ENCODE assay signal across 9 cellular contexts in the genomic region with DNA sequence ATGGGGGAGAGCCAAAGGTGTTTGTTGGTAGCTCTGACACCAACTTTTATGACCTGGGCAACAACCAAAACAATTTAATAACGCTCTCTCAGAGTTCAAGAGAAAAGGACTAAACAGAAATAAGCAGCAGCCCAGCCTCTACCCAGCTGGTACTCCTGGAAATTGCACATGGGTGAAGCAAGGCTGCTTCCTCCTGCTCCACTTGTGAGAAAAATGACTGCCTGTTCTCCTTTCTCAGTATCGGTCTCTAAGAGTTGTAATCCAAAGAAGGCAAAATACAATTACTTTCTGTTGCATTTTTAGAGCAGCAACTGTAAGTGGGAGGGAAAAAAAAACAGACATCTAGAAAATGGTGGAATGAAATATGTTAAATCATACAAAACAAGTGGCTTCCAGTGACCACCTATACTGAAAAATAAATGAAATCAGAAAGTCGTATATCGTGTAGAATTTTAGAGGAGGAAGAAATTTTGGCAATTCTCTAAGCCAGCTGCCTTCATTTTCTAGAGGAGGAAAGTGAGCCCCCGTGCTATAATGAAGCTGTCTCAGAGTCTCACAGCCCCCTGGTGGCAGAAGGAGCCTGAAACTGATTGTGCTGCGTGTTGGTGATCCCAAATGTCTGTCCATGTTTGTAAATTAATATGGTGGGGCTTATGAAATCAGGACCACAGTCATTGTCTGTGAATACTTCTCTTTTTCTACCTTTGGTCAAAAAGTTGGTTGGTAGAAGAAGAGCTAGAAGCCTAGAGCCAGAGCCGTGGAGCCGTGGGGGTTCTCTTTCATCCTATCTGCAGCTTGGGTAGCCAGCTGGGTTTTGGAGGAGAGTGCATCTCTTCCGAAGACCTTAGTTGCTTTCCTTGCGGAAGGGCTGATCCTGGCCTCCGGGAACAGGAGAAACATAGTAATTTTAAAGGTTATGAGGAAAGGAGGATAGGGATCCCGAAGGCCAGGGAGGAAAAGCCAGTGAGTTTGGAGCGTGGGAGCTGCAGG.
DNase-seq lines count a peak whose midpoint lies in the region; ATAC-seq and TF ChIP-seq lines count a peak whose summit lies in the region.
"Had no signal": no experiment of that assay in that cellular context is flagged by ENCODE, and none has a peak within 500 bp of the region (broad histone marks: within the 10 kb centered on the region; RNA-seq: fewer than 3 reads in every experiment).

No MANE protein-coding gene starts in this region.

- H3K36me3 ChIP-seq in brain microvascular endothelial cell (replicated peaks) (no peaks in the 10 kb centered on the region), liver (ENCODE audit: control insufficient read depth in 4 of 4, insufficient read depth in 3 of 4, low read depth in 1 of 4, low read length in 3 of 4) (no peaks in the 10 kb centered on the region), upper lobe of left lung (no peaks in the 10 kb centered on the region)

- H3K27me3 Mint-ChIP-seq in activated naive CD4-positive, alpha-beta T cell treated with anti-CD3 and anti-CD28 coated beads, Interleukin-2, amount 10 ng/mL, durations not matched to agents 7 days and 5 days = peaks cover 6% of the 10 kb centered on the region

- H3K4me1 ChIP-seq in liver (ENCODE audit: control insufficient read depth in 4 of 4, insufficient read depth in 4 of 4, low read length in 3 of 4) (no peaks in the 10 kb centered on the region), upper lobe of left lung (peaks cover 0 to 8% (median 0%) of the 10 kb centered on the region in 4 donors)

- H3K4me3 ChIP-seq in brain microvascular endothelial cell (ENCODE audit: low read depth, low read length) (no peak overlapping the region), liver (ENCODE audit: low read depth in 1 of 3, low read length in 3 of 3) (no peak overlapping the region), upper lobe of left lung (no peak overlapping the region)

- H3K27me3 ChIP-seq in brain microvascular endothelial cell (replicated peaks) = no peaks in the 10 kb centered on the region
- H3K27me3 ChIP-seq in liver (ENCODE audit: control insufficient read depth in 4 of 4, insufficient read depth in 4 of 4, low read length in 3 of 4) = no peaks in the 10 kb centered on the region
- no peaks in the 10 kb centered on the region for H3K27me3 ChIP-seq in upper lobe of left lung

- WGBS in liver = 58% methylated on average over 13 of the region's 13 CpGs
- 68 to 71% methylated on average over 13 of the region's 13 CpGs for WGBS in upper lobe of left lung, 2 donors

- H3K4me1 Mint-ChIP-seq in activated naive CD4-positive, alpha-beta T cell treated with anti-CD3 and anti-CD28 coated beads, Interleukin-2, amount 10 ng/mL, durations not matched to agents 7 days and 5 days = no peaks in the 10 kb centered on the region

- TF ChIP-seq CTCF in brain microvascular endothelial cell (IDR thresholded peaks at IDR 0.05; ENCODE audit: low read depth, low read length, missing control alignments) (peak; percentile 66), liver (IDR thresholded peaks at IDR 0.05; ENCODE audit: low read depth, low read length, missing input control) (peak; percentile 42), upper lobe of left lung (IDR thresholded peaks at IDR 0.05) (peak in 5 of 6 experiments; percentile 20 to 47 (median 28))

- ATAC-seq in HG02588 (IDR thresholded peaks at IDR 0.05; ENCODE audit: unreplicated experiment) (peak; percentile 52), upper lobe of left lung (ENCODE audit: low FRiP score in 2 of 2) (peak in 1 of 2 donors; percentile 68)
- ATAC-seq: effector memory CD8-positive, alpha-beta T cell had no signal

- no peaks in the 10 kb centered on the region for H3K36me3 Mint-ChIP-seq in activated naive CD4-positive, alpha-beta T cell treated with anti-CD3 and anti-CD28 coated beads, Interleukin-2, amount 10 ng/mL, durations not matched to agents 7 days and 5 days

- no peaks in the 10 kb centered on the region for H3K9me3 Mint-ChIP-seq in activated naive CD4-positive, alpha-beta T cell treated with anti-CD3 and anti-CD28 coated beads, Interleukin-2, amount 10 ng/mL, durations not matched to agents 7 days and 5 days
- H3K9me3 Mint-ChIP-seq: effector memory CD8-positive, alpha-beta T cell had no signal

- no peak for TF ChIP-seq EP300 in upper lobe of left lung (IDR thresholded peaks at IDR 0.05)

- peak; percentile 69 to 76 for TF ChIP-seq RAD21 in liver (IDR thresholded peaks at IDR 0.05)

- no peak for TF ChIP-seq POLR2A in upper lobe of left lung (IDR thresholded peaks at IDR 0.05)

- H3K4me3 Mint-ChIP-seq in activated naive CD4-positive, alpha-beta T cell treated with anti-CD3 and anti-CD28 coated beads, Interleukin-2, amount 10 ng/mL, durations not matched to agents 7 days and 5 days = no peak overlapping the region
- H3K4me3 Mint-ChIP-seq: effector memory CD8-positive, alpha-beta T cell had no signal

- peak; percentile 32 for DNase-seq in activated naive CD4-positive, alpha-beta T cell treated with anti-CD3 and anti-CD28 coated beads, Interleukin-2, amount 10 ng/mL, durations not matched to agents 7 days and 5 days
- no peak for DNase-seq in activated naive CD4-positive, alpha-beta T cell (lab: John Stamatoyannopoulos, UW)
- DNase-seq in NCI-H460 (ENCODE audit: extremely low read depth, low read depth) = peak; percentile 35
- peak; percentile 31 for DNase-seq in brain microvascular endothelial cell
- DNase-seq in upper lobe of left lung = peak in 1 of 2 donors; percentile 42
- no peak for DNase-seq in amniotic stem cell (lab: John Stamatoyannopoulos, UW)

- H3K27ac Mint-ChIP-seq in activated naive CD4-positive, alpha-beta T cell treated with anti-CD3 and anti-CD28 coated beads, Interleukin-2, amount 10 ng/mL, durations not matched to agents 7 days and 5 days = no peak overlapping the region
- H3K27ac Mint-ChIP-seq: effector memory CD8-positive, alpha-beta T cell had no signal

- H3K9me3 ChIP-seq in liver (ENCODE audit: control insufficient read depth in 4 of 4, low read length in 3 of 4) = no peaks in the 10 kb centered on the region
- H3K9me3 ChIP-seq in upper lobe of left lung = no peaks in the 10 kb centered on the region

- in situ Hi-C loops in brain microvascular endothelial cell (cut with HindIII; ENCODE audit: low pct_ligation_motif_present, low sequenced_read_pairs) = no loop called here

- H3K27ac ChIP-seq in brain microvascular endothelial cell (no peak overlapping the region), liver (ENCODE audit: low read depth in 1 of 2, low read length in 2 of 2) (no peak overlapping the region), upper lobe of left lung (peak overlapping the region in 1 of 4 donors; percentile 7)

- CTCF ChIA-PET in activated naive CD4-positive, alpha-beta T cell treated with anti-CD3 and anti-CD28 coated beads, Interleukin-2, amount 10 ng/mL, durations not matched to agents 7 days and 5 days (lab: Charles Lee) = interaction anchor here (0.6 to 1.3 kb wide), 5 partner anchors 12 to 206 kb away, joined by 3 to 5 read pairs (median 3); no protein-coding TSS in a partner anchor

- no peak overlapping the region for H3K9ac ChIP-seq in liver (ENCODE audit: low read depth in 1 of 2, low read length in 2 of 2)

TF ChIP-seq in liver, 16 proteins besides CTCF, POLR2A, EP300 and RAD21:
- TF ChIP-seq, protein P1, sequence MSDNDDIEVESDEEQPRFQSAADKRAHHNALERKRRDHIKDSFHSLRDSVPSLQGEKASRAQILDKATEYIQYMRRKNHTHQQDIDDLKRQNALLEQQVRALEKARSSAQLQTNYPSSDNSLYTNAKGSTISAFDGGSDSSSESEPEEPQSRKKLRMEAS (IDR thresholded peaks at IDR 0.05) = peak; percentile 35
- TF ChIP-seq FOXA2 (IDR thresholded peaks at IDR 0.05) = no peak
- TF ChIP-seq JUND (IDR thresholded peaks at IDR 0.05) = no peak
- TF ChIP-seq HNF4A (conservative IDR thresholded peaks at IDR 0.05) = no peak
- peak; percentile 13 for TF ChIP-seq YY1 (IDR thresholded peaks at IDR 0.05)

Comparison
In these comparisons a context has a peak if more than half of its experiments do, and no peak if none do; other contexts are left out.
1. DNase-seq: peak in activated naive CD4-positive, alpha-beta T cell treated with anti-CD3 and anti-CD28 coated beads, Interleukin-2, amount 10 ng/mL, durations not matched to agents 7 days and 5 days (single experiment), NCI-H460 (single experiment) and brain microvascular endothelial cell (single experiment); none in activated naive CD4-positive, alpha-beta T cell (0 of 4) and amniotic stem cell (single experiment).
2. Peak in every context shown above with its lines, with median percentiles within 50 percentile points of each other: CTCF ChIP-seq.